Comparison of ENCODE assay signal across 8 cellular contexts in genomic region chr10:96512524-96512991, GRCh38. TPM values are rescaled to one million over a fixed set of nuclear protein-coding genes. Genes with fewer than 3 reads are reported as not detected.
DNase-seq lines count a peak whose midpoint lies in the region; ATAC-seq and TF ChIP-seq lines count a peak whose summit lies in the region.

No MANE protein-coding gene starts in this region.

- H3K36me3 ChIP-seq in gastroesophageal sphincter = no peaks in the 10 kb centered on the region
- H3K36me3 ChIP-seq in ovary = no peaks in the 10 kb centered on the region

- H3K4me3 ChIP-seq in gastroesophageal sphincter (peak overlapping the region; percentile 30 to 61), ovary (peak overlapping the region; percentile 41)

- TF ChIP-seq CTCF in gastroesophageal sphincter (IDR thresholded peaks at IDR 0.05) (no peak), ovary (IDR thresholded peaks at IDR 0.05) (no peak)

- peaks cover 2% of the 10 kb centered on the region for H3K36me3 Mint-ChIP-seq in activated CD8-positive, alpha-beta T cell treated with anti-CD3 and anti-CD28 coated beads, Interleukin-2, amount 10 ng/mL, durations not matched to agents 7 days and 5 days (ENCODE audit: low read depth)

- peaks cover 21% of the 10 kb centered on the region for H3K4me1 Mint-ChIP-seq in activated CD8-positive, alpha-beta T cell treated with anti-CD3 and anti-CD28 coated beads, Interleukin-2, amount 10 ng/mL, durations not matched to agents 7 days and 5 days (ENCODE audit: low read depth)

- H3K27me3 ChIP-seq in gastroesophageal sphincter (peaks cover 22% of the 10 kb centered on the region), ovary (no peaks in the 10 kb centered on the region)

- ATAC-seq in activated CD8-positive, alpha-beta T cell treated with anti-CD3 and anti-CD28 coated beads, Interleukin-2, amount 10 ng/mL, durations not matched to agents 7 days and 5 days = no peak
- ATAC-seq in gastroesophageal sphincter (no peak), GM21390 (IDR thresholded peaks at IDR 0.05; ENCODE audit: unreplicated experiment) (no peak), GM18511 (IDR thresholded peaks at IDR 0.05; ENCODE audit: unreplicated experiment) (no peak)

- POLR2A ChIA-PET in activated CD8-positive, alpha-beta T cell treated with anti-CD3 and anti-CD28 coated beads, Interleukin-2, amount 10 ng/mL, durations not matched to agents 7 days and 5 days (lab: Charles Lee) = no interaction called here

- WGBS in gastroesophageal sphincter (ENCODE audit: low coverage in 1 of 2), 2 donors = 4 to 10% methylated on average over 2 to 19 of the region's 39 CpGs
- 1 to 2% (median 1%) methylated on average over 37 to 39 of the region's 39 CpGs for WGBS in ovary, 3 donors

- peak overlapping the region in 1 of 4 donors; percentile 60 for H3K27ac ChIP-seq in gastroesophageal sphincter
- no peak overlapping the region for H3K27ac ChIP-seq in ovary

- H3K4me3 Mint-ChIP-seq in activated CD8-positive, alpha-beta T cell treated with anti-CD3 and anti-CD28 coated beads, Interleukin-2, amount 10 ng/mL, durations not matched to agents 7 days and 5 days = peak overlapping the region; percentile 51

- TF ChIP-seq POLR2A in gastroesophageal sphincter (IDR thresholded peaks at IDR 0.05) (no peak), ovary (IDR thresholded peaks at IDR 0.05) (no peak)

- TF ChIP-seq EP300 in gastroesophageal sphincter (IDR thresholded peaks at IDR 0.05) (no peak), ovary (IDR thresholded peaks at IDR 0.05) (no peak)

- CTCF ChIA-PET in activated CD8-positive, alpha-beta T cell treated with anti-CD3 and anti-CD28 coated beads, Interleukin-2, amount 10 ng/mL, durations not matched to agents 7 days and 5 days (lab: Charles Lee) = interaction anchor here (1.0 to 2.7 kb wide), 5 partner anchors 14 to 138 kb away, joined by 3 to 16 read pairs (median 7); no protein-coding TSS in a partner anchor

- peaks cover 52% of the 10 kb centered on the region for H3K27me3 Mint-ChIP-seq in activated CD8-positive, alpha-beta T cell treated with anti-CD3 and anti-CD28 coated beads, Interleukin-2, amount 10 ng/mL, durations not matched to agents 7 days and 5 days (ENCODE audit: low read depth)

- no peak overlapping the region for H3K27ac Mint-ChIP-seq in activated CD8-positive, alpha-beta T cell treated with anti-CD3 and anti-CD28 coated beads, Interleukin-2, amount 10 ng/mL, durations not matched to agents 7 days and 5 days

- H3K4me1 ChIP-seq in gastroesophageal sphincter (peaks cover 0 to 27% (median 14%) of the 10 kb centered on the region in 3 donors), ovary (ENCODE audit: insufficient read depth) (peaks cover 10% of the 10 kb centered on the region)

- peak; percentile 10 for DNase-seq in activated naive CD4-positive, alpha-beta T cell treated with Interleukin-2 at 50 U/mL for 16 hours
- DNase-seq in activated naive CD4-positive, alpha-beta T cell treated with anti-CD3 and anti-CD28 coated beads, Interleukin-2, amount 50 U/mL, for 16 hours = no peak
- no peak for DNase-seq in activated CD8-positive, alpha-beta T cell treated with anti-CD3 and anti-CD28 coated beads, Interleukin-2, amount 10 ng/mL, durations not matched to agents 7 days and 5 days
- DNase-seq in ovary (peak; percentile 16 to 56 (median 31)), amniotic stem cell (lab: John Stamatoyannopoulos, UW) (no peak)

- H3K9me3 ChIP-seq in gastroesophageal sphincter (no peaks in the 10 kb centered on the region), ovary (no peaks in the 10 kb centered on the region)

- no peaks in the 10 kb centered on the region for H3K9me3 Mint-ChIP-seq in activated CD8-positive, alpha-beta T cell treated with anti-CD3 and anti-CD28 coated beads, Interleukin-2, amount 10 ng/mL, durations not matched to agents 7 days and 5 days (ENCODE audit: insufficient read depth)

- intact Hi-C loops in ovary (cut with DNase I) = loop anchor here in 2 of 4 donors (5.0 kb wide), 2 partner anchors 115 to 120 kb away; no protein-coding TSS in a partner anchor

RNA-seq across cellular contexts. Expression of gene TLL2, which starts 1.2 kb away (rescaled TPM):
- under 1 TPM in 1 of 2 experiments, not detected in 1; 0.13 TPM for total RNA-seq in activated CD8-positive, alpha-beta T cell treated with anti-CD3 and anti-CD28 coated beads, Interleukin-2, amount 10 ng/mL, durations not matched to agents 7 days and 5 days
- total RNA-seq in gastroesophageal sphincter = under 1 TPM in 2 of 4 donors, not detected in 2; 0.20 to 0.31 TPM
- under 1 TPM in 6 of 7 donors, not detected in 1; 0.07 to 0.46 (median 0.25) TPM for total RNA-seq in ovary
- under 1 TPM; 0.29 to 0.68 TPM for polyA plus RNA-seq in ovary

Comparison
In these comparisons a context has a peak if more than half of its experiments do, and no peak if none do; other contexts are left out.
1. DNase-seq: peak in activated naive CD4-positive, alpha-beta T cell treated with Interleukin-2 at 50 U/mL for 16 hours (single experiment) and ovary (5 of 5); none in activated naive CD4-positive, alpha-beta T cell treated with anti-CD3 and anti-CD28 coated beads, Interleukin-2, amount 50 U/mL, for 16 hours (single experiment), activated CD8-positive, alpha-beta T cell treated with anti-CD3 and anti-CD28 coated beads, Interleukin-2, amount 10 ng/mL, durations not matched to agents 7 days and 5 days (single experiment) and amniotic stem cell (single experiment).